In the genomic region with DNA sequence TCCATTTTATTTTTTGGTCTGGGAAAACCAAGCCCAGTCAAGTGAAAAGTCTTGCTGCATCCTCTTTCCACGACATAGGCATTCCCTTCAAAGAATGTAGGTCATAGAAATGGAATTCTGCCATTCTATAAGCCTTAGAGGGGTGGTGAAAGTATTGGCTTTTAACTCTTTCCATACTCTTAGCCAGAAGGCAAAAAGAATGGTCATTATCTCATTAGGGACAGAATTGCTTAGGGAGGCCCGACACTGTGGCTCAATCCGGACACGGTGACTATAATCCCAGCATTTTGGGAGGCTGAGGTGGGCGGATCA, we compare ENCODE assay signal across 1 cellular context.
TF ChIP-seq lines count a peak whose summit lies in the region.

No MANE protein-coding gene starts in this region.

TF ChIP-seq in liver, 16 proteins besides CTCF, POLR2A, EP300 and RAD21 (continued from another document):
- TF ChIP-seq TAF1 (conservative IDR thresholded peaks at IDR 0.05) (no peak), NR2F2 (IDR thresholded peaks at IDR 0.05) (no peak), FOXA2 (IDR thresholded peaks at IDR 0.05) (no peak), YY1 (IDR thresholded peaks at IDR 0.05) (no peak), GABPA (IDR thresholded peaks at IDR 0.05 in 1 of 2, conservative IDR thresholded peaks at IDR 0.05 in 1 of 2) (no peak)
- TF ChIP-seq, protein P1, sequence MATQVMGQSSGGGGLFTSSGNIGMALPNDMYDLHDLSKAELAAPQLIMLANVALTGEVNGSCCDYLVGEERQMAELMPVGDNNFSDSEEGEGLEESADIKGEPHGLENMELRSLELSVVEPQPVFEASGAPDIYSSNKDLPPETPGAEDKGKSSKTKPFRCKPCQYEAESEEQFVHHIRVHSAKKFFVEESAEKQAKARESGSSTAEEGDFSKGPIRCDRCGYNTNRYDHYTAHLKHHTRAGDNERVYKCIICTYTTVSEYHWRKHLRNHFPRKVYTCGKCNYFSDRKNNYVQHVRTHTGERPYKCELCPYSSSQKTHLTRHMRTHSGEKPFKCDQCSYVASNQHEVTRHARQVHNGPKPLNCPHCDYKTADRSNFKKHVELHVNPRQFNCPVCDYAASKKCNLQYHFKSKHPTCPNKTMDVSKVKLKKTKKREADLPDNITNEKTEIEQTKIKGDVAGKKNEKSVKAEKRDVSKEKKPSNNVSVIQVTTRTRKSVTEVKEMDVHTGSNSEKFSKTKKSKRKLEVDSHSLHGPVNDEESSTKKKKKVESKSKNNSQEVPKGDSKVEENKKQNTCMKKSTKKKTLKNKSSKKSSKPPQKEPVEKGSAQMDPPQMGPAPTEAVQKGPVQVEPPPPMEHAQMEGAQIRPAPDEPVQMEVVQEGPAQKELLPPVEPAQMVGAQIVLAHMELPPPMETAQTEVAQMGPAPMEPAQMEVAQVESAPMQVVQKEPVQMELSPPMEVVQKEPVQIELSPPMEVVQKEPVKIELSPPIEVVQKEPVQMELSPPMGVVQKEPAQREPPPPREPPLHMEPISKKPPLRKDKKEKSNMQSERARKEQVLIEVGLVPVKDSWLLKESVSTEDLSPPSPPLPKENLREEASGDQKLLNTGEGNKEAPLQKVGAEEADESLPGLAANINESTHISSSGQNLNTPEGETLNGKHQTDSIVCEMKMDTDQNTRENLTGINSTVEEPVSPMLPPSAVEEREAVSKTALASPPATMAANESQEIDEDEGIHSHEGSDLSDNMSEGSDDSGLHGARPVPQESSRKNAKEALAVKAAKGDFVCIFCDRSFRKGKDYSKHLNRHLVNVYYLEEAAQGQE (IDR thresholded peaks at IDR 0.05), result no peak
- TF ChIP-seq, protein P2, sequence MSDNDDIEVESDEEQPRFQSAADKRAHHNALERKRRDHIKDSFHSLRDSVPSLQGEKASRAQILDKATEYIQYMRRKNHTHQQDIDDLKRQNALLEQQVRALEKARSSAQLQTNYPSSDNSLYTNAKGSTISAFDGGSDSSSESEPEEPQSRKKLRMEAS (IDR thresholded peaks at IDR 0.05), result no peak
